ENCODE assay signal across 22 cellular contexts in genomic region chr4:182549386-182549785, GRCh38.
"Had no signal": no experiment of that assay in that cellular context is flagged by ENCODE, and none has a peak within 500 bp of the region (broad histone marks: within the 10 kb centered on the region; RNA-seq: fewer than 3 reads in every experiment).

No MANE protein-coding gene starts in this region.

- H3K9me3 ChIP-seq: spleen had no signal

- H3K36me3 Mint-ChIP-seq: activated CD8-positive, alpha-beta memory T cell treated with anti-CD3 and anti-CD28 coated beads, Interleukin-2, amount 10 ng/mL, durations not matched to agents 7 days and 5 days; activated naive CD4-positive, alpha-beta T cell treated with anti-CD3 and anti-CD28 coated beads, Interleukin-2, amount 50 U/mL, for 24 hours; natural killer cell treated with Interleukin-12 subunit alpha and Interleukin-12 subunit beta and Interleukin-15 and Interleukin-18, amount 100 ng/mL, for 72 hours had no signal

- H3K4me1 ChIP-seq: spleen had no signal

- H3K27ac Mint-ChIP-seq: activated CD4-positive, alpha-beta T cell treated with anti-CD3 and anti-CD28 coated beads, Interleukin-2, amount 10 ng/mL, durations not matched to agents 7 days and 5 days; activated CD8-positive, alpha-beta memory T cell treated with anti-CD3 and anti-CD28 coated beads, Interleukin-2, amount 10 ng/mL, durations not matched to agents 7 days and 5 days; activated CD8-positive, alpha-beta T cell treated with anti-CD3 and anti-CD28 coated beads for 36 hours; activated naive CD4-positive, alpha-beta T cell treated with anti-CD3 and anti-CD28 coated beads, Interleukin-2, amount 50 U/mL, for 24 hours; activated T-helper 1 cell treated with anti-CD3 and anti-CD28 coated beads, Interleukin-12 subunit alpha, Interleukin-12 subunit beta, Interleukin-2, Interleukin-4 antibody, amounts not matched to agents 30 ng/mL and 10 ng/mL and 1 ng/mL, durations not matched to agents 14 hours and 24 hours and 36 hours; natural killer cell treated with Interleukin-12 subunit alpha and Interleukin-12 subunit beta and Interleukin-15 and Interleukin-18, amount 100 ng/mL, for 72 hours; progenitor cell of endocrine pancreas; T-helper 2 cell treated with Interferon-gamma antibody and Interleukin-4, amounts not matched to agents 5 μg/mL and 100 μg/mL, for 36 hours had no signal

- DNase-seq: activated CD4-positive, alpha-beta T cell treated with anti-CD3 and anti-CD28 coated beads, Interleukin-2, amount 10 ng/mL, durations not matched to agents 7 days and 5 days; activated CD4-positive, CD25-positive, alpha-beta regulatory T cell treated with anti-CD3 and anti-CD28 coated beads, Interleukin-2, amount 50 U/mL, for 72 hours; activated CD8-positive, alpha-beta memory T cell treated with anti-CD3 and anti-CD28 coated beads, Interleukin-2, amount 10 ng/mL, durations not matched to agents 7 days and 5 days; activated CD8-positive, alpha-beta T cell treated with anti-CD3 and anti-CD28 coated beads for 36 hours; activated gamma-delta T cell treated with Interleukin-2 at 50 U/mL for 16 hours; anterior cingulate cortex; brain microvascular endothelial cell; caudate nucleus; dermis blood vessel endothelial cell; effector memory CD4-positive, alpha-beta T cell; hypothalamus; spleen; stimulated activated CD4-positive, alpha-beta T cell treated with anti-CD3 and anti-CD28 coated beads, Interleukin-4, amount 100 ng/mL, for 24 hours; stimulated activated naive CD4-positive, alpha-beta T cell treated with Interleukin-2 at 50 U/mL for 16 hours; substantia nigra had no signal

- H3K27me3 ChIP-seq: brain microvascular endothelial cell, spleen, tibial nerve had no signal

- H3K27ac ChIP-seq: brain microvascular endothelial cell, spleen, VCaP had no signal

- H3K36me3 ChIP-seq: brain microvascular endothelial cell, spleen, tibial nerve had no signal

- H3K9me3 Mint-ChIP-seq: activated CD4-positive, alpha-beta T cell treated with anti-CD3 and anti-CD28 coated beads, Interleukin-2, amount 10 ng/mL, durations not matched to agents 7 days and 5 days; activated CD8-positive, alpha-beta T cell treated with anti-CD3 and anti-CD28 coated beads for 36 hours; activated naive CD4-positive, alpha-beta T cell treated with anti-CD3 and anti-CD28 coated beads, Interleukin-2, amount 50 U/mL, for 24 hours; activated T-helper 1 cell treated with anti-CD3 and anti-CD28 coated beads, Interleukin-12 subunit alpha, Interleukin-12 subunit beta, Interleukin-2, Interleukin-4 antibody, amounts not matched to agents 30 ng/mL and 10 ng/mL and 1 ng/mL, durations not matched to agents 14 hours and 24 hours and 36 hours; T-helper 2 cell treated with Interferon-gamma antibody and Interleukin-4, amounts not matched to agents 5 μg/mL and 100 μg/mL, for 36 hours had no signal

- H3K4me3 Mint-ChIP-seq: activated CD4-positive, alpha-beta T cell treated with anti-CD3 and anti-CD28 coated beads, Interleukin-2, amount 10 ng/mL, durations not matched to agents 7 days and 5 days; activated CD8-positive, alpha-beta memory T cell treated with anti-CD3 and anti-CD28 coated beads, Interleukin-2, amount 10 ng/mL, durations not matched to agents 7 days and 5 days; activated CD8-positive, alpha-beta T cell treated with anti-CD3 and anti-CD28 coated beads for 36 hours; activated naive CD4-positive, alpha-beta T cell treated with anti-CD3 and anti-CD28 coated beads, Interleukin-2, amount 50 U/mL, for 24 hours; activated T-helper 1 cell treated with anti-CD3 and anti-CD28 coated beads, Interleukin-12 subunit alpha, Interleukin-12 subunit beta, Interleukin-2, Interleukin-4 antibody, amounts not matched to agents 30 ng/mL and 10 ng/mL and 1 ng/mL, durations not matched to agents 14 hours and 24 hours and 36 hours; natural killer cell treated with Interleukin-12 subunit alpha and Interleukin-12 subunit beta and Interleukin-15 and Interleukin-18, amount 100 ng/mL, for 72 hours; T-helper 2 cell treated with Interferon-gamma antibody and Interleukin-4, amounts not matched to agents 5 μg/mL and 100 μg/mL, for 36 hours had no signal

- H3K4me1 Mint-ChIP-seq: activated CD4-positive, alpha-beta T cell treated with anti-CD3 and anti-CD28 coated beads, Interleukin-2, amount 10 ng/mL, durations not matched to agents 7 days and 5 days; activated naive CD4-positive, alpha-beta T cell treated with anti-CD3 and anti-CD28 coated beads, Interleukin-2, amount 50 U/mL, for 24 hours had no signal

- H3K27me3 Mint-ChIP-seq: activated CD4-positive, alpha-beta T cell treated with anti-CD3 and anti-CD28 coated beads, Interleukin-2, amount 10 ng/mL, durations not matched to agents 7 days and 5 days; progenitor cell of endocrine pancreas had no signal

- H3K4me3 ChIP-seq: spleen, tibial nerve had no signal
